In genomic region chr6:126633362-126633761, GRCh38 we compare ENCODE assay signal across 20 cellular contexts.
DNase-seq lines count a peak whose midpoint lies in the region; ATAC-seq and TF ChIP-seq lines count a peak whose summit lies in the region.
"Had no signal": no experiment of that assay in that cellular context is flagged by ENCODE, and none has a peak within 500 bp of the region (broad histone marks: within the 10 kb centered on the region; RNA-seq: fewer than 3 reads in every experiment).

No MANE protein-coding gene starts in this region.

- H3K27ac ChIP-seq in naive thymus-derived CD4-positive, alpha-beta T cell (ENCODE audit: low read depth, low read length), result no peak overlapping the region
- H3K27ac ChIP-seq in right atrium auricular region, result no peak overlapping the region
- H3K27ac ChIP-seq: BLaER1 treated with 17β-estradiol and CSF1 and Interleukin-3, amounts not matched to agents 10 nM and 100 nM; Peyer's patch had no signal

- H3K27me3 Mint-ChIP-seq in naive thymus-derived CD4-positive, alpha-beta T cell, result no peaks in the 10 kb centered on the region
- H3K27me3 Mint-ChIP-seq: CD8-positive, alpha-beta memory T cell had no signal

- no peaks in the 10 kb centered on the region for H3K27me3 ChIP-seq in naive thymus-derived CD4-positive, alpha-beta T cell (ENCODE audit: control insufficient read depth in 2 of 2, insufficient read depth in 2 of 2, low read length in 2 of 2)
- H3K27me3 ChIP-seq in right atrium auricular region, result no peaks in the 10 kb centered on the region
- H3K27me3 ChIP-seq: BLaER1 treated with 17β-estradiol and CSF1 and Interleukin-3, amounts not matched to agents 10 nM and 100 nM; Peyer's patch had no signal

- intact Hi-C loops in naive thymus-derived CD4-positive, alpha-beta T cell (cut with micrococcal nuclease), result no loop called here

- POLR2A ChIA-PET in naive thymus-derived CD4-positive, alpha-beta T cell (lab: Charles Lee), result no interaction called here

- no peaks in the 10 kb centered on the region for H3K4me1 Mint-ChIP-seq in naive thymus-derived CD4-positive, alpha-beta T cell
- H3K4me1 Mint-ChIP-seq: CD8-positive, alpha-beta memory T cell had no signal

- peak; percentile 7 for DNase-seq in GM03348 (ENCODE audit: low spot score)
- peak; percentile 82 for DNase-seq in amniotic epithelial cell (ENCODE audit: low read depth)
- peak; percentile 53 for DNase-seq in fibroblast of the aortic adventitia (ENCODE audit: low read depth)
- DNase-seq in myocyte (ENCODE audit: low read depth), result peak; percentile 24
- DNase-seq in naive thymus-derived CD4-positive, alpha-beta T cell, result no peak
- no peak for DNase-seq in right atrium auricular region (ENCODE audit: low spot score)
- DNase-seq in middle frontal gyrus (ENCODE audit: extremely low spot score, low spot score), result no peak
- DNase-seq: CD8-positive, alpha-beta memory T cell; DMS79; KG1; NCI-H1048; NCI-H1436 treated with DMSO at 0.1 percent for 48 hours; NCI-H2081; NCI-H510A; Peyer's patch; Right ventricle myocardium superior had no signal

- no peak overlapping the region for H3K27ac Mint-ChIP-seq in naive thymus-derived CD4-positive, alpha-beta T cell
- H3K27ac Mint-ChIP-seq: CD8-positive, alpha-beta memory T cell had no signal

- CTCF ChIA-PET in naive thymus-derived CD4-positive, alpha-beta T cell (lab: Charles Lee), result no interaction called here

- no peaks in the 10 kb centered on the region for H3K9me3 ChIP-seq in naive thymus-derived CD4-positive, alpha-beta T cell (ENCODE audit: control insufficient read depth in 2 of 3, low read length in 3 of 3)
- no peaks in the 10 kb centered on the region for H3K9me3 ChIP-seq in right atrium auricular region
- H3K9me3 ChIP-seq: BLaER1 treated with 17β-estradiol and CSF1 and Interleukin-3, amounts not matched to agents 10 nM and 100 nM; Peyer's patch had no signal

- ATAC-seq in GM21526 (IDR thresholded peaks at IDR 0.05; ENCODE audit: low FRiP score, unreplicated experiment), result no peak
- no peak for ATAC-seq in naive thymus-derived CD4-positive, alpha-beta T cell
- ATAC-seq: HCT116, HepG2 had no signal

- no peak overlapping the region for H3K4me3 Mint-ChIP-seq in naive thymus-derived CD4-positive, alpha-beta T cell
- H3K4me3 Mint-ChIP-seq: CD8-positive, alpha-beta memory T cell had no signal

- no peak for TF ChIP-seq CTCF in fibroblast of the aortic adventitia (IDR thresholded peaks at IDR 0.05; ENCODE audit: insufficient read depth, low read length)
- TF ChIP-seq CTCF in right atrium auricular region (IDR thresholded peaks at IDR 0.05), result no peak

- H3K4me1 ChIP-seq in naive thymus-derived CD4-positive, alpha-beta T cell (ENCODE audit: control insufficient read depth in 2 of 2, insufficient read depth in 2 of 2, low read length in 2 of 2), result no peaks in the 10 kb centered on the region
- no peaks in the 10 kb centered on the region for H3K4me1 ChIP-seq in right atrium auricular region
- H3K4me1 ChIP-seq: BLaER1 treated with 17β-estradiol and CSF1 and Interleukin-3, amounts not matched to agents 10 nM and 100 nM; Peyer's patch had no signal

- H3K4me3 ChIP-seq in fibroblast of the aortic adventitia (ENCODE audit: low read depth, low read length) (no peak overlapping the region), right atrium auricular region (no peak overlapping the region)
- no peak overlapping the region for H3K4me3 ChIP-seq in naive thymus-derived CD4-positive, alpha-beta T cell (ENCODE audit: low read length)
- H3K4me3 ChIP-seq: BLaER1 treated with 17β-estradiol and CSF1 and Interleukin-3, amounts not matched to agents 10 nM and 100 nM; Peyer's patch had no signal

- H3K36me3 Mint-ChIP-seq in naive thymus-derived CD4-positive, alpha-beta T cell, result no peaks in the 10 kb centered on the region
- H3K36me3 Mint-ChIP-seq: CD8-positive, alpha-beta memory T cell had no signal

- H3K36me3 ChIP-seq in naive thymus-derived CD4-positive, alpha-beta T cell (ENCODE audit: control insufficient read depth in 2 of 3, insufficient read depth in 3 of 3, low read length in 3 of 3), result no peaks in the 10 kb centered on the region
- H3K36me3 ChIP-seq in right atrium auricular region, result no peaks in the 10 kb centered on the region
- H3K36me3 ChIP-seq: BLaER1 treated with 17β-estradiol and CSF1 and Interleukin-3, amounts not matched to agents 10 nM and 100 nM; Peyer's patch had no signal

- H3K9me3 Mint-ChIP-seq in naive thymus-derived CD4-positive, alpha-beta T cell, result peaks cover 0 to 1% (median 0%) of the 10 kb centered on the region in 11 donors
- H3K9me3 Mint-ChIP-seq: CD8-positive, alpha-beta memory T cell had no signal

Comparison
In these comparisons a context has a peak if more than half of its experiments do, and no peak if none do; other contexts are left out.
1. DNase-seq: peak in GM03348 (single experiment), amniotic epithelial cell (single experiment), fibroblast of the aortic adventitia (single experiment) and myocyte (single experiment); none in naive thymus-derived CD4-positive, alpha-beta T cell (0 of 9), right atrium auricular region (single experiment) and middle frontal gyrus (single experiment).